16 cellular contexts compared by ENCODE assay signal in the genomic region with DNA sequence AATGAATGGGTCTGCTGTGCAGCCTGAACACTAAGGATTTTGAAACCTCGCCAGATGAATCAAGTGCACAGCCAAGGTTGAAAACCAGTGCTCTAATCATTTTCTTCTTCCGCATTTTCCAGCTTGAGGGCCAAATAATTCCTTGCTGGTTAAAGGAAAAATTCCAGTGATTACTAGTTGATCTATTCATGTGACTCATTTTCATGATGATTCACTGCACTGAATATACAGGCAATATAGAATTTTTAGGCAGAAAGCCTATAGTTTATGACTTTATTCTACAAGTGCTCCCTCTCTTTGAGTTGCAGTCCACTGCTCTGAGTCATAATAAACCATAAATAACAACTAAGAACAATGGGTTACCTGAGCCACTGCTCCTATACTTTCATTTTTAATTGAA.
"Had no signal": no experiment of that assay in that cellular context is flagged by ENCODE, and none has a peak within 500 bp of the region (broad histone marks: within the 10 kb centered on the region; RNA-seq: fewer than 3 reads in every experiment).

No MANE protein-coding gene starts in this region.

- ATAC-seq: activated CD8-positive, alpha-beta memory T cell treated with anti-CD3 and anti-CD28 coated beads, Interleukin-2, amount 10 ng/mL, durations not matched to agents 7 days and 5 days; left cardiac atrium; stimulated activated naive CD8-positive, alpha-beta T cell treated with anti-CD3 and anti-CD28 coated beads, Interleukin-15, amount 100 ng/mL, for 72 hours; upper lobe of right lung had no signal

- DNase-seq: activated CD4-positive, alpha-beta T cell treated with anti-CD3 and anti-CD28 coated beads, Interleukin-2, amount 50 U/mL, for 4 hours; activated CD8-positive, alpha-beta memory T cell treated with anti-CD3 and anti-CD28 coated beads, Interleukin-2, amount 10 ng/mL, durations not matched to agents 7 days and 5 days; activated effector memory CD4-positive, alpha-beta T cell treated with Interleukin-2 at 50 U/mL for 16 hours; activated T-cell treated with anti-CD3 and anti-CD28 coated beads, Interleukin-2, amount 50 U/mL, for 24 hours; dermis blood vessel endothelial cell; endodermal cell; glutamatergic neuron; immature natural killer cell; left cardiac atrium; naive B cell; stimulated activated CD4-positive, alpha-beta T cell treated with anti-CD3 and anti-CD28 coated beads, Interleukin-15, amount 100 ng/mL, for 24 hours; stimulated activated CD4-positive, alpha-beta T cell treated with anti-CD3 and anti-CD28 coated beads, Interleukin-4, amount 100 ng/mL, for 24 hours; stimulated activated naive CD8-positive, alpha-beta T cell treated with anti-CD3 and anti-CD28 coated beads, Interleukin-15, amount 100 ng/mL, for 72 hours; testis; upper lobe of right lung had no signal

- H3K27ac ChIP-seq: parathyroid adenoma, testis, upper lobe of right lung had no signal
